In the genomic region with DNA sequence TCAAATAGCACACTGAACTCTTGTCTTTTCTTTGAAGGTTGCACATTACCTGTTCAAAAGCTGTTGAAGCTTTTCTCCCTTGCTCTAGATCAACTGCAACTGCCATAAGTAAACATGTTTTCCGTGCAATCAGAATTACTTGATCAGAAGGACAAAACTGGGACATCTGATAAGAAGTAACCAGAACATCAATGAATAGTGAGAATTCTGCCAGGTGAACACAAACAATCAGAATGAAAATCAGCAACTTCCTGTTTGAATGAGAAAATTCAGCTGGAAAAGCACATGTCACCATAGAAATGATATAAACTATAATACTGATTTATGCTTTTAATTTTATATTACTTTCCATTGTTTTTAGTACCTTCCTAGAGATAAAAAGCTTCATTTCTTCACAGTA, we compare ENCODE assay signal across 26 cellular contexts.
DNase-seq lines count a peak whose midpoint lies in the region; FAIRE-seq and TF ChIP-seq lines count a peak whose summit lies in the region.
"Had no signal": no experiment of that assay in that cellular context is flagged by ENCODE, and none has a peak within 500 bp of the region (broad histone marks: within the 10 kb centered on the region; RNA-seq: fewer than 3 reads in every experiment).

No MANE protein-coding gene starts in this region.

- no peaks in the 10 kb centered on the region for H3K79me2 ChIP-seq in endothelial cell of umbilical vein (ENCODE audit: control insufficient read depth, insufficient read depth, low read length)
- H3K79me2 ChIP-seq in Karpas-422 (ENCODE audit: low read length) = no peaks in the 10 kb centered on the region

- H3K27me3 ChIP-seq in endothelial cell of umbilical vein (ENCODE audit: control insufficient read depth in 2 of 2, insufficient read depth in 2 of 2, low read length in 2 of 2) = no peaks in the 10 kb centered on the region
- no peaks in the 10 kb centered on the region for H3K27me3 ChIP-seq in Karpas-422 (ENCODE audit: low read length)

- no peak overlapping the region for H2AFZ ChIP-seq in endothelial cell of umbilical vein (ENCODE audit: low read depth, low read length)
- H2AFZ ChIP-seq in Karpas-422 (ENCODE audit: low read length) = no peak overlapping the region

- no peak for TF ChIP-seq CTCF in endothelial cell of umbilical vein (IDR thresholded peaks at IDR 0.05; ENCODE audit: extremely low read depth in 1 of 2, insufficient read depth in 1 of 2, low read depth in 1 of 2, low read length in 2 of 2)

- DNase-seq in DMS53 (lab: John Stamatoyannopoulos, UW) (peak; percentile 16), DMS53 treated with DMSO at 0.1 percent for 48 hours (lab: John Stamatoyannopoulos, UW; ENCODE audit: unreplicated experiment) (no peak), NCI-H510A treated with DMSO at 0.1 percent for 48 hours (lab: John Stamatoyannopoulos, UW) (peak; percentile 5), NCI-H510A (lab: John Stamatoyannopoulos, UW) (no peak), endothelial cell of umbilical vein (ENCODE audit: low read depth, low spot score) (no peak), Karpas-422 (no peak), DMS 273 (lab: John Stamatoyannopoulos, UW; ENCODE audit: unreplicated experiment) (no peak)
- DNase-seq: AML-193; Caco-2; Calu3; CD4-positive, alpha-beta T cell; CD8-positive, alpha-beta T cell; DMS 273 treated with DMSO at 0.1 percent for 48 hours; DMS153; DMS79; DND-41; EL; GDM1 had no signal

- no peaks in the 10 kb centered on the region for H4K20me1 ChIP-seq in endothelial cell of umbilical vein (replicated peaks; ENCODE audit: control insufficient read depth, extremely low read depth, insufficient read depth, low read length)
- H4K20me1 ChIP-seq in Karpas-422 (ENCODE audit: insufficient read depth, low read depth, low read length) = no peaks in the 10 kb centered on the region
- H4K20me1 ChIP-seq: BLaER1 treated with 17β-estradiol and CSF1 and Interleukin-3, amounts not matched to agents 10 nM and 100 nM had no signal

- H3K4me2 ChIP-seq in endothelial cell of umbilical vein (ENCODE audit: insufficient read depth, low read length) = no peak overlapping the region
- no peak overlapping the region for H3K4me2 ChIP-seq in Karpas-422 (ENCODE audit: low read depth, low read length, poor library complexity, severe bottlenecking)
- H3K4me2 ChIP-seq: A549; BLaER1 treated with 17β-estradiol and CSF1 and Interleukin-3, amounts not matched to agents 10 nM and 100 nM had no signal

- no peaks in the 10 kb centered on the region for H3K9me1 ChIP-seq in endothelial cell of umbilical vein (replicated peaks; ENCODE audit: control insufficient read depth, extremely low read depth, insufficient read depth, low read length)

- H3K9me3 ChIP-seq in endothelial cell of umbilical vein (replicated peaks; ENCODE audit: control insufficient read depth, insufficient read depth, low read length) (no peaks in the 10 kb centered on the region), Karpas-422 (ENCODE audit: low read length) (no peaks in the 10 kb centered on the region)
- H3K9me3 ChIP-seq: A549; BLaER1 treated with 17β-estradiol and CSF1 and Interleukin-3, amounts not matched to agents 10 nM and 100 nM; Caco-2 had no signal

- dilution Hi-C loops in endothelial cell of umbilical vein (cut with MboI; ENCODE audit: extremely low pct_ligation_motif_present, low sequenced_read_pairs) = no loop called here

- H3K4me1 ChIP-seq in endothelial cell of umbilical vein (ENCODE audit: control insufficient read depth, extremely low read depth, insufficient read depth, low read length) (no peaks in the 10 kb centered on the region), Karpas-422 (ENCODE audit: low read length) (no peaks in the 10 kb centered on the region)
- H3K4me1 ChIP-seq: A549, Caco-2 had no signal

- H3K27ac ChIP-seq in endothelial cell of umbilical vein (ENCODE audit: insufficient read depth, low read depth, low read length) = no peak overlapping the region
- no peak overlapping the region for H3K27ac ChIP-seq in Karpas-422 (ENCODE audit: low read length)
- H3K27ac ChIP-seq: 22Rv1; A549; BLaER1 treated with 17β-estradiol and CSF1 and Interleukin-3, amounts not matched to agents 10 nM and 100 nM; C4-2B had no signal

- CTCF ChIA-PET in endothelial cell of umbilical vein (lab: Charles Lee) = no interaction called here

- no TSS peak for BruUV-seq in endothelial cell of umbilical vein (replicated peaks; lab: Mats Ljungman, UMichigan)

- FAIRE-seq in endothelial cell of umbilical vein (lab: Jason Lieb, UNC) = peak; percentile 8
- FAIRE-seq: A549, D721Med, GM12878, GM12892, GM18507 had no signal

- H3K9ac ChIP-seq in endothelial cell of umbilical vein (replicated peaks; ENCODE audit: extremely low read depth, insufficient read depth, low read length) (no peak overlapping the region), Karpas-422 (ENCODE audit: low read length) (no peak overlapping the region)
- H3K9ac ChIP-seq: BLaER1 treated with 17β-estradiol and CSF1 and Interleukin-3, amounts not matched to agents 10 nM and 100 nM had no signal

- no peak overlapping the region for H3K4me3 ChIP-seq in endothelial cell of umbilical vein (replicated peaks in 1 of 3; ENCODE audit: insufficient read depth in 1 of 3, low read depth in 1 of 3, low read length in 3 of 3)
- H3K4me3 ChIP-seq in Karpas-422 (ENCODE audit: low read length) = no peak overlapping the region
- H3K4me3 ChIP-seq: A549; BLaER1 treated with 17β-estradiol and CSF1 and Interleukin-3, amounts not matched to agents 10 nM and 100 nM; GM12878 had no signal

- H3K9me2 ChIP-seq in Karpas-422 (replicated peaks; ENCODE audit: insufficient read depth, low read length) = no peaks in the 10 kb centered on the region

- POLR2A ChIA-PET in endothelial cell of umbilical vein (lab: Charles Lee) = no interaction called here

- H3K36me3 ChIP-seq in endothelial cell of umbilical vein (ENCODE audit: control insufficient read depth in 2 of 2, extremely low read depth in 1 of 2, insufficient read depth in 2 of 2, low read length in 2 of 2) = no peaks in the 10 kb centered on the region
- no peaks in the 10 kb centered on the region for H3K36me3 ChIP-seq in Karpas-422 (ENCODE audit: insufficient read depth, low read length)
- H3K36me3 ChIP-seq: BLaER1 treated with 17β-estradiol and CSF1 and Interleukin-3, amounts not matched to agents 10 nM and 100 nM had no signal

- intact Hi-C loops in endothelial cell of umbilical vein (cut with micrococcal nuclease) = no loop called here

- TF ChIP-seq POLR2A in endothelial cell of umbilical vein (IDR thresholded peaks at IDR 0.05; ENCODE audit: low read depth, low read length) = no peak

TF ChIP-seq in endothelial cell of umbilical vein, 7 proteins besides CTCF, POLR2A, EP300 and RAD21:
- TF ChIP-seq JUN (IDR thresholded peaks at IDR 0.05; ENCODE audit: borderline replicate concordance, insufficient read depth, insufficient read length, low read depth) = no peak
- no peak for TF ChIP-seq MYC (IDR thresholded peaks at IDR 0.05; ENCODE audit: low read depth, low read length)
- TF ChIP-seq EZH2 (IDR thresholded peaks at IDR 0.05; ENCODE audit: borderline replicate concordance, low read depth, low read length, severe bottlenecking) = no peak
- TF ChIP-seq, protein P1, sequence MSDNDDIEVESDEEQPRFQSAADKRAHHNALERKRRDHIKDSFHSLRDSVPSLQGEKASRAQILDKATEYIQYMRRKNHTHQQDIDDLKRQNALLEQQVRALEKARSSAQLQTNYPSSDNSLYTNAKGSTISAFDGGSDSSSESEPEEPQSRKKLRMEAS (IDR thresholded peaks at IDR 0.05; ENCODE audit: insufficient read depth, insufficient read length) = no peak
- no peak for TF ChIP-seq POLR2AphosphoS5 (IDR thresholded peaks at IDR 0.05; ENCODE audit: insufficient read depth, low read depth, low read length)

Comparison
In these comparisons a context has a peak if more than half of its experiments do, and no peak if none do; other contexts are left out.
1. DNase-seq: peak in DMS53 (single experiment) and NCI-H510A treated with DMSO at 0.1 percent for 48 hours (single experiment); none in DMS53 treated with DMSO at 0.1 percent for 48 hours (single experiment), NCI-H510A (single experiment), endothelial cell of umbilical vein (single experiment), Karpas-422 (single experiment) and DMS 273 (single experiment).